Comparison of ENCODE assay signal across 8 cellular contexts in genomic region chr19:13117176-13117771, GRCh38. TPM values are rescaled to one million over a fixed set of nuclear protein-coding genes. Genes with fewer than 3 reads are reported as not detected.
DNase-seq lines count a peak whose midpoint lies in the region; ATAC-seq, FAIRE-seq and TF ChIP-seq lines count a peak whose summit lies in the region.

No MANE protein-coding gene starts in this region.

- H3K36me3 ChIP-seq in CD8-positive, alpha-beta memory T cell (ENCODE audit: insufficient read depth, low read length) = no peaks in the 10 kb centered on the region
- H3K36me3 ChIP-seq in bronchial epithelial cell (ENCODE audit: control insufficient read depth, insufficient read depth, low read length) (peaks cover 11% of the 10 kb centered on the region), mesodermal cell (ENCODE audit: control insufficient read depth, insufficient read depth, low read length) (peaks cover 52% of the 10 kb centered on the region)

- no peaks in the 10 kb centered on the region for H3K27me3 ChIP-seq in CD8-positive, alpha-beta memory T cell (ENCODE audit: insufficient read depth, low read length, poor library complexity, severe bottlenecking)
- no peaks in the 10 kb centered on the region for H3K27me3 ChIP-seq in bronchial epithelial cell (ENCODE audit: control insufficient read depth, insufficient read depth, low read length)

- 64 to 72% methylated on average over 15 to 18 of the region's 20 CpGs for WGBS in mesodermal cell (ENCODE audit: insufficient coverage in 2 of 2), 2 experiments

- H3K9me3 ChIP-seq in CD8-positive, alpha-beta memory T cell (ENCODE audit: low read length) = no peaks in the 10 kb centered on the region
- no peaks in the 10 kb centered on the region for H3K9me3 ChIP-seq in mesodermal cell (ENCODE audit: control insufficient read depth, low read length)

- FAIRE-seq in bronchial epithelial cell (lab: Jason Lieb, UNC) = no peak

- peak overlapping the region; percentile 90 to 98 (median 92) for H3K4me3 Mint-ChIP-seq in CD8-positive, alpha-beta memory T cell

- H3K27ac Mint-ChIP-seq in CD8-positive, alpha-beta memory T cell = peak overlapping the region; percentile 78 to 97 (median 95)

- no peak for TF ChIP-seq CTCF in bronchial epithelial cell (IDR thresholded peaks at IDR 0.05; ENCODE audit: insufficient read depth, low read length, severe bottlenecking)

- no peak for ATAC-seq in GM19463 (IDR thresholded peaks at IDR 0.05; ENCODE audit: unreplicated experiment)

- CTCF ChIA-PET in CD8-positive, alpha-beta memory T cell (lab: Charles Lee) = interaction anchor here (0.7 to 3.8 kb wide), 8 partner anchors 13 to 671 kb away, joined by 3 to 22 read pairs (median 4); partner anchors contain the start of genes IER2 and STX10

- peaks cover 0 to 34% (median 0%) of the 10 kb centered on the region in 3 donors for H3K36me3 Mint-ChIP-seq in CD8-positive, alpha-beta memory T cell

- H3K4me1 ChIP-seq in CD8-positive, alpha-beta memory T cell (ENCODE audit: insufficient read depth, low read length) = peaks cover 36% of the 10 kb centered on the region
- H3K4me1 ChIP-seq in mesodermal cell (ENCODE audit: control insufficient read depth, insufficient read depth, low read length, poor library complexity, severe bottlenecking) = peaks cover 25% of the 10 kb centered on the region

- DNase-seq in CD8-positive, alpha-beta memory T cell = no peak
- no peak for DNase-seq in Jurkat, Clone E6-1 (ENCODE audit: low read depth, low spot score)
- DNase-seq in bronchial epithelial cell (ENCODE audit: low read depth) = peak; percentile 45
- no peak for DNase-seq in AG08396 (ENCODE audit: low spot score)
- DNase-seq in NCI-H1092 (lab: John Stamatoyannopoulos, UW) = no peak
- no peak for DNase-seq in amniotic stem cell (lab: John Stamatoyannopoulos, UW)

- H3K4me1 Mint-ChIP-seq in CD8-positive, alpha-beta memory T cell = peaks cover 49 to 60% (median 58%) of the 10 kb centered on the region in 3 donors

- H3K27me3 Mint-ChIP-seq in CD8-positive, alpha-beta memory T cell = peaks cover 0 to 5% of the 10 kb centered on the region in 2 donors

- H3K9me3 Mint-ChIP-seq in CD8-positive, alpha-beta memory T cell = no peaks in the 10 kb centered on the region

- H3K4me3 ChIP-seq in CD8-positive, alpha-beta memory T cell (ENCODE audit: low read length) = peak overlapping the region; percentile 81
- peak overlapping the region; percentile 97 for H3K4me3 ChIP-seq in Jurkat, Clone E6-1 (ENCODE audit: low read length)
- H3K4me3 ChIP-seq in bronchial epithelial cell (ENCODE audit: low read depth, low read length) (peak overlapping the region; percentile 81), mesodermal cell (ENCODE audit: extremely low read depth, insufficient read depth, low read length, poor library complexity, severe bottlenecking) (peak overlapping the region; percentile 94)

- H3K27ac ChIP-seq in CD8-positive, alpha-beta memory T cell (ENCODE audit: low read depth, low read length) = peak overlapping the region; percentile 57
- no peak overlapping the region for H3K27ac ChIP-seq in mesodermal cell (ENCODE audit: low read depth, low read length, severe bottlenecking)

- POLR2A ChIA-PET in CD8-positive, alpha-beta memory T cell (lab: Charles Lee) = interaction anchor here (0.5 to 2.2 kb wide), 12 partner anchors 12 to 928 kb away, joined by 3 to 22 read pairs (median 6); partner anchors contain the start of genes IER2 and STX10

RNA-seq across cellular contexts. Expression of gene TRMT1, which starts 0.7 kb away (rescaled TPM):
- 100 to 1,000 TPM; 138 TPM for total RNA-seq in CD8-positive, alpha-beta memory T cell
- 18.2 TPM for polyA plus RNA-seq in CD8-positive, alpha-beta memory T cell
- 52.9 TPM for polyA plus RNA-seq in Jurkat, Clone E6-1 (2012; ENCODE audit: insufficient read depth, insufficient read length)
- 28.0 and 40.5 TPM in 2 replicates for total RNA-seq in bronchial epithelial cell
- 36.2 TPM for polyA plus RNA-seq in mesodermal cell (2013, experiment 1 of 2)
- polyA plus RNA-seq in mesodermal cell (2013, experiment 2 of 2) = 27.4 TPM

RNA-seq across cellular contexts. Expression of gene NACC1, which starts 0.8 kb away (rescaled TPM):
- 100 to 1,000 TPM in 1 of 2 experiments, 10 to 100 TPM in 1; 89.9 to 111 TPM for total RNA-seq in CD8-positive, alpha-beta memory T cell
- 3.9 TPM for polyA plus RNA-seq in CD8-positive, alpha-beta memory T cell
- polyA plus RNA-seq in Jurkat, Clone E6-1 (2012; ENCODE audit: insufficient read depth, insufficient read length) = 24.0 TPM
- total RNA-seq in bronchial epithelial cell = 20.3 and 46.6 TPM in 2 replicates
- 60.4 TPM for polyA plus RNA-seq in mesodermal cell (2013, experiment 1 of 2)
- polyA plus RNA-seq in mesodermal cell (2013, experiment 2 of 2) = 40.7 TPM

RNA-seq across cellular contexts. Expression of gene LYL1, which starts 14.6 kb away (rescaled TPM):
- total RNA-seq in CD8-positive, alpha-beta memory T cell = 1 to 10 TPM; 2.3 to 2.5 TPM
- 4.1 TPM for polyA plus RNA-seq in CD8-positive, alpha-beta memory T cell
- 0.59 TPM for polyA plus RNA-seq in Jurkat, Clone E6-1 (2012; ENCODE audit: insufficient read depth, insufficient read length)
- 0.51 and 1.3 TPM in 2 replicates for total RNA-seq in bronchial epithelial cell
- polyA plus RNA-seq in mesodermal cell (2013, experiment 1 of 2) = 14.3 TPM
- 10.6 TPM for polyA plus RNA-seq in mesodermal cell (2013, experiment 2 of 2)

RNA-seq across cellular contexts. Expression of gene STX10, which starts 32.9 kb away (rescaled TPM):
- 10 to 100 TPM; 60.9 to 63.7 TPM for total RNA-seq in CD8-positive, alpha-beta memory T cell
- 58.7 TPM for polyA plus RNA-seq in CD8-positive, alpha-beta memory T cell
- 137 TPM for polyA plus RNA-seq in Jurkat, Clone E6-1 (2012; ENCODE audit: insufficient read depth, insufficient read length)
- total RNA-seq in bronchial epithelial cell = 68.4 and 75.3 TPM in 2 replicates
- polyA plus RNA-seq in mesodermal cell (2013, experiment 1 of 2) = 45.6 TPM
- 36.3 TPM for polyA plus RNA-seq in mesodermal cell (2013, experiment 2 of 2)

RNA-seq across cellular contexts. Expression of gene IER2, which starts 32.9 kb away (rescaled TPM):
- 100 to 1,000 TPM; 102 to 111 TPM for total RNA-seq in CD8-positive, alpha-beta memory T cell
- polyA plus RNA-seq in CD8-positive, alpha-beta memory T cell = 277 TPM
- polyA plus RNA-seq in Jurkat, Clone E6-1 (2012; ENCODE audit: insufficient read depth, insufficient read length) = 52.0 TPM
- 32.1 and 35.2 TPM in 2 replicates for total RNA-seq in bronchial epithelial cell
- 106 TPM for polyA plus RNA-seq in mesodermal cell (2013, experiment 1 of 2)
- polyA plus RNA-seq in mesodermal cell (2013, experiment 2 of 2) = 66.8 TPM
